Comparison of ENCODE assay signal across 22 cellular contexts in genomic region chr12:33322519-33322918, GRCh38.
DNase-seq lines count a peak whose midpoint lies in the region; ATAC-seq, FAIRE-seq and TF ChIP-seq lines count a peak whose summit lies in the region.
"Had no signal": no experiment of that assay in that cellular context is flagged by ENCODE, and none has a peak within 500 bp of the region (broad histone marks: within the 10 kb centered on the region; RNA-seq: fewer than 3 reads in every experiment).

No MANE protein-coding gene starts in this region.

- H3K27me3 ChIP-seq in BE2C (no peaks in the 10 kb centered on the region), K562 (ENCODE audit: control insufficient read depth in 2 of 2, insufficient read depth in 2 of 2, low read length in 2 of 2) (no peaks in the 10 kb centered on the region)
- H3K27me3 ChIP-seq: ascending aorta, heart right ventricle, left lung had no signal

- no TSS peak for BruUV-seq in K562 (replicated peaks; lab: Mats Ljungman, UMichigan)

- intact Hi-C loops in K562 (cut with micrococcal nuclease): no loop called here

- H3K4me3 ChIP-seq in BE2C (ENCODE audit: low read depth, low read length) (no peak overlapping the region), K562 (no peak overlapping the region)
- H3K4me3 ChIP-seq: ascending aorta, heart right ventricle, left lung, thoracic aorta had no signal

- TF ChIP-seq POLR2A in K562 (conservative IDR thresholded peaks at IDR 0.05): no peak

- DNase-seq in BE2C (peak; percentile 50), HS-27A (ENCODE audit: low read depth) (peak; percentile 22), NCI-H526 treated with DMSO at 0.1 percent for 48 hours (lab: John Stamatoyannopoulos, UW) (peak; percentile 7), K562 (ENCODE audit: extremely low read depth in 1 of 4, low spot score in 3 of 4) (peak in 2 of 4 experiments; percentile 10 to 57), 8988T (no peak)
- DNase-seq: activated naive CD4-positive, alpha-beta T cell treated with anti-CD3 and anti-CD28 coated beads, Interleukin-2, amount 50 U/mL, for 16 hours; activated T-cell treated with anti-CD3 and anti-CD28 coated beads, Interleukin-2, amount 50 U/mL, for 72 hours; central memory CD4-positive, alpha-beta T cell; heart right ventricle; left lung; midbrain; NCI-H2029 treated with DMSO at 0.1 percent for 48 hours; NCI-H510A treated with DMSO at 0.1 percent for 48 hours; SK-N-SH; stimulated activated naive B cell treated with anti-CD40 and anti-IgM and Interleukin-4, amounts not matched to agents 10 μg/mL and 1 μg/mL and 100 μg/mL, for 72 hours had no signal

- H3K36me3 ChIP-seq in BE2C: no peaks in the 10 kb centered on the region
- H3K36me3 ChIP-seq in K562 (ENCODE audit: control insufficient read depth, insufficient read depth, low read length): no peaks in the 10 kb centered on the region
- H3K36me3 ChIP-seq: ascending aorta, heart right ventricle, left lung, thoracic aorta had no signal

- H3K9me1 ChIP-seq in K562 (ENCODE audit: control insufficient read depth, insufficient read depth, low read length): no peaks in the 10 kb centered on the region

- peak overlapping the region; percentile 86 for H2AFZ ChIP-seq in K562 (ENCODE audit: low read depth, low read length)

- no peak for TF ChIP-seq RAD21 in K562 (CRISPR knock-in tag; conservative IDR thresholded peaks at IDR 0.05 in 1 of 2, IDR thresholded peaks at IDR 0.05 in 1 of 2)

- no peak for TF ChIP-seq EP300 in K562 (IDR thresholded peaks at IDR 0.05; ENCODE audit: low read length)

- WGBS in K562 (ENCODE audit: insufficient coverage, low coverage, missing lambda C conversion rate): 12% methylated on average over 5 of the region's 5 CpGs

- no peaks in the 10 kb centered on the region for H3K4me1 ChIP-seq in BE2C
- H3K4me1 ChIP-seq in K562 (replicated peaks in 1 of 2; ENCODE audit: control insufficient read depth in 2 of 2, insufficient read depth in 2 of 2, low read length in 2 of 2): no peaks in the 10 kb centered on the region; a peak in 2 of 5 replicates
- H3K4me1 ChIP-seq: ascending aorta, heart right ventricle, left lung had no signal

- FAIRE-seq in K562 (lab: Jason Lieb, UNC): peak; percentile 89

- H3K9me3 ChIP-seq in BE2C: no peaks in the 10 kb centered on the region
- no peaks in the 10 kb centered on the region for H3K9me3 ChIP-seq in K562 (replicated peaks; ENCODE audit: control insufficient read depth, insufficient read depth, low read depth, low read length)
- H3K9me3 ChIP-seq: ascending aorta, left lung, SK-N-SH, thoracic aorta had no signal

- no peak overlapping the region for H3K27ac ChIP-seq in K562 (ENCODE audit: extremely low read depth, low read depth, low read length)
- H3K27ac ChIP-seq: ascending aorta, heart right ventricle, left lung, thoracic aorta had no signal

- in situ Hi-C loops in K562 (cut with MboI): no loop called here

- POLR2A ChIA-PET in K562 (lab: Yijun Ruan, JAX): no interaction called here

- ATAC-seq in K562: peak; percentile 90
- ATAC-seq in GM19397 (IDR thresholded peaks at IDR 0.05; ENCODE audit: unreplicated experiment): no peak
- ATAC-seq in HG03565 (IDR thresholded peaks at IDR 0.05; ENCODE audit: unreplicated experiment): no peak
- ATAC-seq: activated CD4-positive, CD25-positive, alpha-beta regulatory T cell treated with anti-CD3 and anti-CD28 coated beads, Interleukin-2, amount 50 U/mL, for 24 hours; activated T-cell treated with anti-CD3 and anti-CD28 coated beads, Interleukin-2, amount 50 U/mL, for 72 hours; HCT116; heart right ventricle; left lung; Panc1; stimulated activated naive B cell treated with anti-CD40 and anti-IgM and Interleukin-4, amounts not matched to agents 10 μg/mL and 1 μg/mL and 100 μg/mL, for 72 hours had no signal

- CTCF ChIA-PET in K562 (lab: Yijun Ruan, JAX; ENCODE audit: low intra/inter-chr PET ratio): no interaction called here

- no peak overlapping the region for H3K4me2 ChIP-seq in K562 (ENCODE audit: insufficient read depth, low read length)
- H3K4me2 ChIP-seq: SK-N-SH had no signal

- H3K79me2 ChIP-seq in K562 (ENCODE audit: control insufficient read depth, insufficient read depth, low read length): no peaks in the 10 kb centered on the region

- no peaks in the 10 kb centered on the region for H4K20me1 ChIP-seq in K562 (replicated peaks; ENCODE audit: control insufficient read depth, insufficient read depth, low read length)

- TF ChIP-seq CTCF in BE2C (IDR thresholded peaks at IDR 0.05; ENCODE audit: low read depth, low read length): no peak
- TF ChIP-seq CTCF in K562 (IDR thresholded peaks at IDR 0.05 in 2 of 3, conservative IDR thresholded peaks at IDR 0.05 in 1 of 3; ENCODE audit: insufficient read depth in 2 of 3, low read depth in 1 of 3, low read length in 3 of 3): no peak

- no peak overlapping the region for H3K9ac ChIP-seq in K562 (ENCODE audit: insufficient read depth in 1 of 2, low read depth in 2 of 2, low read length in 2 of 2)
- H3K9ac ChIP-seq: SK-N-SH had no signal

TF ChIP-seq in K562, 482 proteins besides CTCF, POLR2A, EP300 and RAD21 (continues in another document):
- TF ChIP-seq, protein P1, sequence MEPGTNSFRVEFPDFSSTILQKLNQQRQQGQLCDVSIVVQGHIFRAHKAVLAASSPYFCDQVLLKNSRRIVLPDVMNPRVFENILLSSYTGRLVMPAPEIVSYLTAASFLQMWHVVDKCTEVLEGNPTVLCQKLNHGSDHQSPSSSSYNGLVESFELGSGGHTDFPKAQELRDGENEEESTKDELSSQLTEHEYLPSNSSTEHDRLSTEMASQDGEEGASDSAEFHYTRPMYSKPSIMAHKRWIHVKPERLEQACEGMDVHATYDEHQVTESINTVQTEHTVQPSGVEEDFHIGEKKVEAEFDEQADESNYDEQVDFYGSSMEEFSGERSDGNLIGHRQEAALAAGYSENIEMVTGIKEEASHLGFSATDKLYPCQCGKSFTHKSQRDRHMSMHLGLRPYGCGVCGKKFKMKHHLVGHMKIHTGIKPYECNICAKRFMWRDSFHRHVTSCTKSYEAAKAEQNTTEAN (CRISPR knock-in tag; IDR thresholded peaks at IDR 0.05): no peak
- TF ChIP-seq, protein P2, sequence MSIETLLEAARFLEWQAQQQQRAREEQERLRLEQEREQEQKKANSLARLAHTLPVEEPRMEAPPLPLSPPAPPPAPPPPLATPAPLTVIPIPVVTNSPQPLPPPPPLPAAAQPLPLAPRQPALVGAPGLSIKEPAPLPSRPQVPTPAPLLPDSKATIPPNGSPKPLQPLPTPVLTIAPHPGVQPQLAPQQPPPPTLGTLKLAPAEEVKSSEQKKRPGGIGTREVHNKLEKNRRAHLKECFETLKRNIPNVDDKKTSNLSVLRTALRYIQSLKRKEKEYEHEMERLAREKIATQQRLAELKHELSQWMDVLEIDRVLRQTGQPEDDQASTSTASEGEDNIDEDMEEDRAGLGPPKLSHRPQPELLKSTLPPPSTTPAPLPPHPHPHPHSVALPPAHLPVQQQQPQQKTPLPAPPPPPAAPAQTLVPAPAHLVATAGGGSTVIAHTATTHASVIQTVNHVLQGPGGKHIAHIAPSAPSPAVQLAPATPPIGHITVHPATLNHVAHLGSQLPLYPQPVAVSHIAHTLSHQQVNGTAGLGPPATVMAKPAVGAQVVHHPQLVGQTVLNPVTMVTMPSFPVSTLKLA (conservative IDR thresholded peaks at IDR 0.05): 0 out of 4 replicates have a peak, but pooled peaks of 1 of the 2 experiments have one; percentile 24
- TF ChIP-seq SNIP1 (IDR thresholded peaks at IDR 0.05; ENCODE audit: low read depth) (no peak), ZNF592 (IDR thresholded peaks at IDR 0.05) (0 out of 2 replicates have a peak, but pooled peaks have one; percentile 31), PREB (CRISPR knock-in tag; IDR thresholded peaks at IDR 0.05) (no peak)
